21 cellular contexts compared by ENCODE assay signal in genomic region chr2:159029936-159030335, GRCh38.
DNase-seq lines count a peak whose midpoint lies in the region; ATAC-seq, FAIRE-seq and TF ChIP-seq lines count a peak whose summit lies in the region.
"Had no signal": no experiment of that assay in that cellular context is flagged by ENCODE, and none has a peak within 500 bp of the region (broad histone marks: within the 10 kb centered on the region; RNA-seq: fewer than 3 reads in every experiment).

No MANE protein-coding gene starts in this region.

- H3K9me3 ChIP-seq in kidney (ENCODE audit: control insufficient read depth in 1 of 2, low read length in 2 of 2): no peaks in the 10 kb centered on the region
- H3K9me3 ChIP-seq in psoas muscle: no peaks in the 10 kb centered on the region
- H3K9me3 ChIP-seq in tibial nerve: no peaks in the 10 kb centered on the region
- no peaks in the 10 kb centered on the region for H3K9me3 ChIP-seq in stomach

- H3K4me1 ChIP-seq in kidney (ENCODE audit: control insufficient read depth in 1 of 2, insufficient read depth in 1 of 2, low read depth in 1 of 2, low read length in 2 of 2) (peaks cover 28 to 37% of the 10 kb centered on the region in 2 donors), psoas muscle (peaks cover 19% of the 10 kb centered on the region), tibial nerve (peaks cover 0 to 71% (median 31%) of the 10 kb centered on the region in 4 donors), stomach (peaks cover 12 to 45% (median 27%) of the 10 kb centered on the region in 4 donors)

- H3K27ac ChIP-seq in kidney (ENCODE audit: low read depth in 2 of 2, low read length in 2 of 2) (peak overlapping the region; percentile 77 to 85), psoas muscle (peak overlapping the region; percentile 73), tibial nerve (peak overlapping the region in 2 of 4 donors; percentile 57 to 70), stomach (peak overlapping the region in 2 of 5 donors; percentile 60 to 77)
- H3K27ac ChIP-seq: SK-N-MC had no signal

- no peaks in the 10 kb centered on the region for H3K36me3 ChIP-seq in kidney (ENCODE audit: control insufficient read depth in 1 of 2, insufficient read depth in 2 of 2, low read length in 2 of 2)
- H3K36me3 ChIP-seq in psoas muscle (ENCODE audit: insufficient read depth in 1 of 2, low read depth in 1 of 2): no peaks in the 10 kb centered on the region
- H3K36me3 ChIP-seq in tibial nerve: no peaks in the 10 kb centered on the region
- no peaks in the 10 kb centered on the region for H3K36me3 ChIP-seq in stomach

- 52 to 71% (median 55%) methylated on average over 2 of the region's 2 CpGs for WGBS in psoas muscle, 3 donors
- WGBS in tibial nerve, 2 donors: 24 to 38% methylated on average over 2 of the region's 2 CpGs
- WGBS in stomach, 5 donors: 39 to 51% (median 46%) methylated on average over 2 of the region's 2 CpGs

- ATAC-seq in SK-N-SH treated with all-trans-retinoic acid at 6 μM for 48 hours (no peak), psoas muscle (no peak), HG02981 (IDR thresholded peaks at IDR 0.05; ENCODE audit: unreplicated experiment) (no peak)
- ATAC-seq: activated naive CD4-positive, alpha-beta T cell treated with anti-CD3 and anti-CD28 coated beads, Interleukin-2, amount 50 U/mL, for 72 hours; activated T-cell treated with anti-CD3 and anti-CD28 coated beads, Interleukin-2, amount 50 U/mL, for 4 hours; stimulated activated memory B cell treated with anti-CD40 and anti-IgM and Interleukin-4, amounts not matched to agents 10 μg/mL and 1 μg/mL and 100 μg/mL, for 72 hours had no signal

- DNase-seq in HT1080 (ENCODE audit: low read depth): peak; percentile 5
- no peak for DNase-seq in kidney
- DNase-seq in psoas muscle: no peak
- no peak for DNase-seq in tibial nerve (ENCODE audit: low spot score in 2 of 2)
- DNase-seq in stomach: no peak
- no peak for DNase-seq in stimulated activated CD4-positive, alpha-beta T cell treated with anti-CD3 and anti-CD28 coated beads, Interleukin-15, amount 100 ng/mL, for 24 hours
- DNase-seq: activated CD4-positive, alpha-beta T cell treated with anti-CD3 and anti-CD28 coated beads, Interleukin-2, amount 50 U/mL, for 48 hours; activated T-cell treated with anti-CD3 and anti-CD28 coated beads, Interleukin-2, amount 50 U/mL, for 4 hours; DMS 273 treated with DMSO at 0.1 percent for 48 hours; Karpas-422; NCI-H446 treated with DMSO at 0.1 percent for 48 hours; occipital lobe; small intestine had no signal

- H3K9ac ChIP-seq in kidney (ENCODE audit: low read length in 2 of 2): no peak overlapping the region

- H3K27me3 ChIP-seq in psoas muscle (ENCODE audit: insufficient read depth in 3 of 3, low read length in 2 of 3) (no peaks in the 10 kb centered on the region), tibial nerve (no peaks in the 10 kb centered on the region), stomach (no peaks in the 10 kb centered on the region)

- TF ChIP-seq CTCF in kidney (IDR thresholded peaks at IDR 0.05; ENCODE audit: borderline replicate concordance, extremely low read depth, insufficient read depth) (no peak), psoas muscle (IDR thresholded peaks at IDR 0.05) (no peak), tibial nerve (IDR thresholded peaks at IDR 0.05) (no peak), stomach (IDR thresholded peaks at IDR 0.05) (no peak)

- intact Hi-C loops in kidney (cut with DNase I) (no loop called here), psoas muscle (cut with DNase I) (loop anchor here in 1 of 2 donors (5.0 kb wide), 3 partner anchors 57 to 128 kb away; partner anchors contain the start of gene TANC1), stomach (cut with DNase I; ENCODE audit: low total_unique reads) (no loop called here)

- TF ChIP-seq POLR2A in tibial nerve (IDR thresholded peaks at IDR 0.05): no peak
- no peak for TF ChIP-seq POLR2A in stomach (IDR thresholded peaks at IDR 0.05)

- no peak for TF ChIP-seq EP300 in tibial nerve (IDR thresholded peaks at IDR 0.05)
- no peak for TF ChIP-seq EP300 in stomach (IDR thresholded peaks at IDR 0.05)

- FAIRE-seq in kidney (lab: Jason Lieb, UNC): no peak
- FAIRE-seq: frontal cortex, GM18507, GM19239, small intestine had no signal

- H3K4me3 ChIP-seq in kidney (ENCODE audit: low read length in 2 of 2) (no peak overlapping the region), psoas muscle (no peak overlapping the region), tibial nerve (no peak overlapping the region), stomach (no peak overlapping the region)
- H3K4me3 ChIP-seq: SK-N-MC had no signal

TF ChIP-seq in SK-N-SH treated with all-trans-retinoic acid at 6 μM for 48 hours, 23 proteins besides CTCF, POLR2A, EP300 and RAD21:
- TF ChIP-seq ISL1 (CRISPR knock-in tag; IDR thresholded peaks at IDR 0.05) (0 out of 2 replicates have a peak, but pooled peaks have one; percentile 21), TOX (CRISPR knock-in tag; IDR thresholded peaks at IDR 0.05; ENCODE audit: borderline replicate concordance) (no peak), CREB5 (CRISPR knock-in tag; IDR thresholded peaks at IDR 0.05; ENCODE audit: low read depth) (no peak)
